Comparison of ENCODE assay signal across 1 cellular context in genomic region chr3:195688471-195689180, GRCh38. TPM values are rescaled to one million over a fixed set of nuclear protein-coding genes. Genes with fewer than 3 reads are reported as not detected.
"Had no signal": no experiment of that assay in that cellular context is flagged by ENCODE, and none has a peak within 500 bp of the region (broad histone marks: within the 10 kb centered on the region; RNA-seq: fewer than 3 reads in every experiment).

No MANE protein-coding gene starts in this region.

RNA-seq across cellular contexts. Expression of gene MUC20, which starts 32.2 kb away (rescaled TPM):
- total RNA-seq: glomerular endothelial cell had no signal
